ENCODE assay signal across 2 cellular contexts in the genomic region with DNA sequence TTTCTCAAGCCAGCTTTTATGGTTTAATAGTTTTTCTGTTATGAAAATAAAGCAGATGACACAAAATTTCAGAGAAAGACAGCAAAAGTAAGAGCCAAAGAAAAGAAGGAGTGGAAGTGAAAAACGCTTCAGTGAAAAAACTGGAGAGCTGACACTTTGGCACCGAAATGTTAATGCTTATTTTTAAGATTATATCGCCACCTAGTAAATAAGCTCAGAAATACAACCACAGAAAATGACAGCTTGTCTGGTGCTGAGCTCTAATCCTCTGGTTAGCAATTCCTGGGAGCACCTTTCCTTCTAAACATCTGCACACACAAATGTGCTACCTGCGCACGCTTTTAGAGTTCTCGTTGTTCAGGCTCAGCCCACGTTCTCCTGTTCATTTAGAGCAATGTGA.
TF ChIP-seq lines count a peak whose summit lies in the region.

No MANE protein-coding gene starts in this region.

TF ChIP-seq in IMR-90, 13 proteins besides CTCF, POLR2A, EP300 and RAD21:
- TF ChIP-seq SMC3 (IDR thresholded peaks at IDR 0.05; ENCODE audit: low read depth, low read length): peak; percentile 54
- no peak for TF ChIP-seq FOS (IDR thresholded peaks at IDR 0.05; ENCODE audit: low read depth, low read length)

TF ChIP-seq in endothelial cell of umbilical vein, 7 proteins besides CTCF, POLR2A, EP300 and RAD21:
- TF ChIP-seq GATA2 (IDR thresholded peaks at IDR 0.05; ENCODE audit: insufficient read depth, insufficient read length, low read depth, low read length): no peak
- TF ChIP-seq JUN (IDR thresholded peaks at IDR 0.05; ENCODE audit: borderline replicate concordance, insufficient read depth, insufficient read length, low read depth): no peak
- TF ChIP-seq MYC (IDR thresholded peaks at IDR 0.05; ENCODE audit: low read depth, low read length): no peak
- TF ChIP-seq POLR2AphosphoS5 (IDR thresholded peaks at IDR 0.05; ENCODE audit: insufficient read depth, low read depth, low read length): no peak
- no peak for TF ChIP-seq MAX (IDR thresholded peaks at IDR 0.05; ENCODE audit: insufficient read depth, insufficient read length)
- no peak for TF ChIP-seq EZH2 (IDR thresholded peaks at IDR 0.05; ENCODE audit: borderline replicate concordance, low read depth, low read length, severe bottlenecking)
- TF ChIP-seq FOS (IDR thresholded peaks at IDR 0.05; ENCODE audit: borderline replicate concordance, insufficient read depth, low read length): no peak
